In genomic region chr11:72737341-72737740, GRCh38 we compare ENCODE assay signal across 9 cellular contexts. TPM values are rescaled to one million over a fixed set of nuclear protein-coding genes. Genes with fewer than 3 reads are reported as not detected.
DNase-seq lines count a peak whose midpoint lies in the region; ATAC-seq, FAIRE-seq and TF ChIP-seq lines count a peak whose summit lies in the region.
"Had no signal": no experiment of that assay in that cellular context is flagged by ENCODE, and none has a peak within 500 bp of the region (broad histone marks: within the 10 kb centered on the region; RNA-seq: fewer than 3 reads in every experiment).

No MANE protein-coding gene starts in this region.

- H3K4me1 ChIP-seq in liver (ENCODE audit: control insufficient read depth in 4 of 4, insufficient read depth in 4 of 4, low read length in 3 of 4) (peaks cover 4 to 20% (median 9%) of the 10 kb centered on the region in 4 donors), HepG2 (ENCODE audit: insufficient read depth, low read length) (peaks cover 43% of the 10 kb centered on the region), ascending aorta (peaks cover 0 to 11% of the 10 kb centered on the region in 2 donors), mucosa of rectum (ENCODE audit: control insufficient read depth in 2 of 2, insufficient read depth in 2 of 2, low read length in 2 of 2) (peaks cover 23 to 42% of the 10 kb centered on the region in 2 donors)

- FAIRE-seq in HepG2 (lab: Jason Lieb, UNC): no peak

- H2AFZ ChIP-seq in HepG2 (ENCODE audit: low read length): no peak overlapping the region

- intact Hi-C loops in HepG2 (cut with micrococcal nuclease; ENCODE audit: unreplicated experiment) (no loop called here), ascending aorta (cut with DNase I) (no loop called here), lower leg skin (cut with DNase I; ENCODE audit: low total_unique reads) (no loop called here)

- H3K4me2 ChIP-seq in HepG2 (ENCODE audit: low read depth, low read length): no peak overlapping the region

- H3K27ac ChIP-seq in liver (ENCODE audit: low read depth in 1 of 2, low read length in 2 of 2): peak overlapping the region; percentile 32 to 84
- H3K27ac ChIP-seq in HepG2 (ENCODE audit: extremely low read length, insufficient read depth, low read length): no peak overlapping the region
- peak overlapping the region; percentile 11 to 67 for H3K27ac ChIP-seq in ascending aorta
- H3K27ac ChIP-seq in mucosa of rectum (ENCODE audit: low read depth in 2 of 2, low read length in 2 of 2): peak overlapping the region; percentile 2 to 81

- DNase-seq in HepG2 (ENCODE audit: low spot score) (no peak), ascending aorta (ENCODE audit: low spot score in 2 of 2) (no peak), KG1 (lab: John Stamatoyannopoulos, UW) (no peak), lower leg skin (ENCODE audit: low spot score in 2 of 2) (no peak)
- DNase-seq: left colon had no signal

- TF ChIP-seq RAD21 in liver (IDR thresholded peaks at IDR 0.05) (no peak), HepG2 (CRISPR knock-in tag; IDR thresholded peaks at IDR 0.05) (no peak)

- in situ Hi-C loops in HepG2 (cut with HindIII; ENCODE audit: extremely low pct_ligation_motif_present, low pct_unique_long_range_greater_than_20kb): no loop called here

- CTCF ChIA-PET in HepG2 (lab: Yijun Ruan, JAX; ENCODE audit: low intra/inter-chr PET ratio, low total read pairs): no interaction called here

- H3K79me2 ChIP-seq in HepG2 (ENCODE audit: insufficient read depth, low read length): peaks cover 81% of the 10 kb centered on the region

- WGBS in liver: 83% methylated on average over 1 of the region's 1 CpG
- 100% methylated on average over 1 of the region's 1 CpG for WGBS in HepG2 (ENCODE audit: low lambda C conversion rate)
- WGBS in lower leg skin, 2 donors: 83 to 87% methylated on average over 1 of the region's 1 CpG

- TF ChIP-seq CTCF in liver (IDR thresholded peaks at IDR 0.05; ENCODE audit: low read depth, low read length, missing input control): no peak
- TF ChIP-seq CTCF in HepG2 (CRISPR knock-in tag; IDR thresholded peaks at IDR 0.05): no peak
- no peak for TF ChIP-seq CTCF in ascending aorta (IDR thresholded peaks at IDR 0.05)
- no peak for TF ChIP-seq CTCF in lower leg skin (IDR thresholded peaks at IDR 0.05)

- no peak for TF ChIP-seq EP300 in HepG2 (IDR thresholded peaks at IDR 0.05; ENCODE audit: low read depth in 2 of 2, low read length in 2 of 2)
- TF ChIP-seq EP300 in HepG2 (CRISPR knock-in tag; IDR thresholded peaks at IDR 0.05; ENCODE audit: borderline replicate concordance): no peak

- no peaks in the 10 kb centered on the region for H3K36me3 ChIP-seq in liver (ENCODE audit: control insufficient read depth in 4 of 4, insufficient read depth in 3 of 4, low read depth in 1 of 4, low read length in 3 of 4)
- H3K36me3 ChIP-seq in HepG2 (replicated peaks in 1 of 2; ENCODE audit: control insufficient read depth in 1 of 2, insufficient read depth in 2 of 2, low read length in 2 of 2): peaks cover 8 to 32% of the 10 kb centered on the region in 2 experiments; a peak in 4 of 5 replicates
- H3K36me3 ChIP-seq in ascending aorta: no peaks in the 10 kb centered on the region
- H3K36me3 ChIP-seq in mucosa of rectum (ENCODE audit: control insufficient read depth in 2 of 2, insufficient read depth in 2 of 2, low read length in 2 of 2): no peaks in the 10 kb centered on the region

- H3K4me3 ChIP-seq in liver (ENCODE audit: low read depth in 1 of 3, low read length in 3 of 3) (no peak overlapping the region), HepG2 (replicated peaks in 1 of 3; ENCODE audit: insufficient read depth in 1 of 3, low read depth in 2 of 3, low read length in 3 of 3) (no peak overlapping the region), ascending aorta (no peak overlapping the region), mucosa of rectum (ENCODE audit: low read length in 2 of 2) (peak overlapping the region in 1 of 2 donors; percentile 16), lower leg skin (ENCODE audit: low read depth, poor library complexity, severe bottlenecking) (no peak overlapping the region)

- H4K20me1 ChIP-seq in HepG2 (ENCODE audit: insufficient read depth, low read length): peaks cover 6% of the 10 kb centered on the region; the same call in 1 of the 2 replicates

- no peaks in the 10 kb centered on the region for H3K9me3 ChIP-seq in liver (ENCODE audit: control insufficient read depth in 4 of 4, low read length in 3 of 4)
- H3K9me3 ChIP-seq in HepG2 (ENCODE audit: low read length): no peaks in the 10 kb centered on the region
- H3K9me3 ChIP-seq in ascending aorta: no peaks in the 10 kb centered on the region
- H3K9me3 ChIP-seq in mucosa of rectum (ENCODE audit: control insufficient read depth in 2 of 2, low read length in 2 of 2): no peaks in the 10 kb centered on the region

- no peak overlapping the region for H3K9ac ChIP-seq in liver (ENCODE audit: low read depth in 1 of 2, low read length in 2 of 2)
- no peak overlapping the region for H3K9ac ChIP-seq in HepG2 (ENCODE audit: insufficient read depth, low read depth, low read length)
- H3K9ac ChIP-seq in mucosa of rectum (ENCODE audit: low read depth in 1 of 2, low read length in 2 of 2): no peak overlapping the region

- TF ChIP-seq POLR2A in HepG2 (IDR thresholded peaks at IDR 0.05; ENCODE audit: insufficient read depth in 1 of 2, low read depth in 2 of 2, low read length in 2 of 2): no peak
- no peak for TF ChIP-seq POLR2A in lower leg skin (IDR thresholded peaks at IDR 0.05)

- no TSS peak for BruUV-seq in HepG2 (replicated peaks; lab: Mats Ljungman, UMichigan)

- POLR2A ChIA-PET in HepG2 (lab: Yijun Ruan, JAX): interaction anchor here (1.1 to 1.2 kb wide), 2 partner anchors 12 to 76 kb away, joined by 3 to 5 read pairs; no protein-coding TSS in a partner anchor

- ATAC-seq in HepG2 (no peak), HG02884 (IDR thresholded peaks at IDR 0.05; ENCODE audit: unreplicated experiment) (no peak), HG03469 (IDR thresholded peaks at IDR 0.05; ENCODE audit: unreplicated experiment) (no peak)

- no peaks in the 10 kb centered on the region for H3K27me3 ChIP-seq in liver (ENCODE audit: control insufficient read depth in 4 of 4, insufficient read depth in 4 of 4, low read length in 3 of 4)
- no peaks in the 10 kb centered on the region for H3K27me3 ChIP-seq in HepG2 (ENCODE audit: control insufficient read depth in 1 of 2, insufficient read depth in 2 of 2, low read length in 2 of 2)
- H3K27me3 ChIP-seq in ascending aorta: no peaks in the 10 kb centered on the region
- no peaks in the 10 kb centered on the region for H3K27me3 ChIP-seq in mucosa of rectum (ENCODE audit: control insufficient read depth in 2 of 2, insufficient read depth in 2 of 2, low read length in 2 of 2)

RNA-seq across cellular contexts. Expression of gene ARAP1, which starts 14.9 kb away (rescaled TPM):
- 10 to 100 TPM; 59.8 to 77.8 TPM for total RNA-seq in liver
- 10 to 100 TPM; 14.4 to 27.2 TPM for polyA plus RNA-seq in liver
- total RNA-seq in HepG2 (2016; rRNA removed; fragmentation: Illumina TruSeq; extraction: Trizol): 55.2 and 55.5 TPM in 2 replicates
- total RNA-seq in HepG2 (2016; cell fraction: cytosol; rRNA removed; fragmentation: Illumina TruSeq; extraction: Trizol; ENCODE audit: low read depth): 21.9 TPM in 2 replicates
- total RNA-seq in HepG2 (2016; cell fraction: insoluble cytoplasmic fraction; rRNA removed; fragmentation: Illumina TruSeq; extraction: Trizol): 49.1 and 52.3 TPM in 2 replicates
- total RNA-seq in HepG2 (2016; cell fraction: membrane; rRNA removed; fragmentation: Illumina TruSeq; extraction: Trizol): 15.6 and 18.1 TPM in 2 replicates
- total RNA-seq in HepG2 (2016; cell fraction: nucleus; rRNA removed; fragmentation: Illumina TruSeq; extraction: Trizol): 76.5 and 77.3 TPM in 2 replicates
- polyA plus RNA-seq in HepG2 (2011; rRNA removed): 43.2 and 64.0 TPM in 2 replicates
- 27.5 and 37.2 TPM in 2 replicates for polyA plus RNA-seq in HepG2 (2011; cell fraction: cytosol; rRNA removed)
- polyA plus RNA-seq in HepG2 (2011; cell fraction: nucleus; rRNA removed): 341 and 362 TPM in 2 replicates
- 33.2 and 39.7 TPM in 2 replicates for polyA plus RNA-seq in HepG2 (2012)
- 2.2 and 3.2 TPM in 2 replicates for polyA plus RNA-seq in HepG2 (2016; cell fraction: cytosol; fragmentation: Illumina TruSeq; extraction: Trizol; ENCODE audit: low read depth)
- 40.0 and 49.8 TPM in 2 replicates for polyA plus RNA-seq in HepG2 (2016; cell fraction: insoluble cytoplasmic fraction; fragmentation: Illumina TruSeq; extraction: Trizol; ENCODE audit: low read depth)
- 5.5 and 6.6 TPM in 2 replicates for polyA plus RNA-seq in HepG2 (2016; cell fraction: membrane; fragmentation: Illumina TruSeq; extraction: Trizol; ENCODE audit: low read depth)
- polyA plus RNA-seq in HepG2 (2016; cell fraction: nucleus; fragmentation: Illumina TruSeq; extraction: Trizol; ENCODE audit: insufficient read depth, low read depth): 163 and 180 TPM in 2 replicates
- 42.6 and 95.7 TPM in 2 replicates for polyA minus RNA-seq in HepG2 (2011; rRNA and poly(A)+ RNA removed; ENCODE audit: low replicate concordance)
- 32.2 and 38.2 TPM in 2 replicates for polyA minus RNA-seq in HepG2 (2011; cell fraction: cytosol; rRNA and poly(A)+ RNA removed)
- 73.1 and 90.3 TPM in 2 replicates for polyA minus RNA-seq in HepG2 (2011; cell fraction: nucleus; rRNA and poly(A)+ RNA removed)
- total RNA-seq in ascending aorta: 238 TPM
- total RNA-seq in lower leg skin: 10 to 100 TPM; 60.6 to 89.6 (median 80.6) TPM

RNA-seq across cellular contexts. Expression of gene STARD10, which starts 56.5 kb away (rescaled TPM):
- total RNA-seq in liver (100 to 1,000 TPM in 1 of 2 donors, 10 to 100 TPM in 1; 70.5 to 176 TPM), HepG2 (2016; rRNA removed; fragmentation: Illumina TruSeq; extraction: Trizol) (248 and 341 TPM in 2 replicates), ascending aorta (20.9 TPM), lower leg skin (100 to 1,000 TPM in 3 of 4 donors, 10 to 100 TPM in 1; 90.3 to 119 (median 110) TPM)
- polyA plus RNA-seq in liver (100 to 1,000 TPM; 287 to 328 TPM), HepG2 (2011; rRNA removed) (260 and 311 TPM in 2 replicates)
- total RNA-seq in HepG2 (2016; cell fraction: cytosol; rRNA removed; fragmentation: Illumina TruSeq; extraction: Trizol; ENCODE audit: low read depth): 1,658 and 1,675 TPM in 2 replicates
- 231 and 367 TPM in 2 replicates for total RNA-seq in HepG2 (2016; cell fraction: insoluble cytoplasmic fraction; rRNA removed; fragmentation: Illumina TruSeq; extraction: Trizol)
- 1,130 and 1,245 TPM in 2 replicates for total RNA-seq in HepG2 (2016; cell fraction: membrane; rRNA removed; fragmentation: Illumina TruSeq; extraction: Trizol)
- total RNA-seq in HepG2 (2016; cell fraction: nucleus; rRNA removed; fragmentation: Illumina TruSeq; extraction: Trizol): 138 and 147 TPM in 2 replicates
- polyA plus RNA-seq in HepG2 (2011; cell fraction: cytosol; rRNA removed): 248 and 317 TPM in 2 replicates
- polyA plus RNA-seq in HepG2 (2011; cell fraction: nucleus; rRNA removed): 146 and 149 TPM in 2 replicates
- 146 and 179 TPM in 2 replicates for polyA plus RNA-seq in HepG2 (2012)
- polyA plus RNA-seq in HepG2 (2016; cell fraction: cytosol; fragmentation: Illumina TruSeq; extraction: Trizol; ENCODE audit: low read depth): 2,121 and 2,355 TPM in 2 replicates
- 324 and 400 TPM in 2 replicates for polyA plus RNA-seq in HepG2 (2016; cell fraction: insoluble cytoplasmic fraction; fragmentation: Illumina TruSeq; extraction: Trizol; ENCODE audit: low read depth)
- 1,491 and 1,549 TPM in 2 replicates for polyA plus RNA-seq in HepG2 (2016; cell fraction: membrane; fragmentation: Illumina TruSeq; extraction: Trizol; ENCODE audit: low read depth)
- polyA plus RNA-seq in HepG2 (2016; cell fraction: nucleus; fragmentation: Illumina TruSeq; extraction: Trizol; ENCODE audit: insufficient read depth, low read depth): 357 and 378 TPM in 2 replicates
- 15.4 and 222 TPM in 2 replicates for polyA minus RNA-seq in HepG2 (2011; rRNA and poly(A)+ RNA removed; ENCODE audit: low replicate concordance)
- 77.0 and 88.8 TPM in 2 replicates for polyA minus RNA-seq in HepG2 (2011; cell fraction: cytosol; rRNA and poly(A)+ RNA removed)
- 41.4 and 44.8 TPM in 2 replicates for polyA minus RNA-seq in HepG2 (2011; cell fraction: nucleus; rRNA and poly(A)+ RNA removed)
